ENCODE assay signal across 1 cellular context in the genomic region with DNA sequence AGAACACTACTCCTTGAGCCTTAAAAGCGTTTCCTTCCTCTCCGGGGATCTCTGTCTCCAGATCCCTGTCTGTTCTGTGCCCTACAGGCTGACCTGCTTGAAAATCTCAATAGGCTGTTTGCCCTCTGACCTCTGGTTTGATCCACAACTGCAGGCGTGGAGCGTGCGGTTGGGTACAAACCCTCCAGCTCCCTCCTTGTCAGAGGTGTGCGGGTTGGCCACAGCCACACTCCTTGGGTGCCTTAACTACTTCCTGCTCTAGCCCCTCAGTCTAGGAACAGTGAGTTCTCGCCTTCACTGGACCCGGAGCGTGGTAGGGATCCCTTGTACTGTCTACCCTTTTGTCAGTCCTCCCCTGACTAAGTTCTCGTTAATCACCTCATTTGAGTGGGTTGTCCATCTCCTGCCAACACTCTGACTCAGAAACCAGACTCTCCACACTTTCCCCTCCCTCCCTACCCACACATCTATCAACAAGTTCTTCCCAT.
TF ChIP-seq lines count a peak whose summit lies in the region.

No MANE protein-coding gene starts in this region.

TF ChIP-seq in HCT116, 20 proteins besides CTCF, POLR2A, EP300 and RAD21 (continued from another document):
- TF ChIP-seq, protein P1, sequence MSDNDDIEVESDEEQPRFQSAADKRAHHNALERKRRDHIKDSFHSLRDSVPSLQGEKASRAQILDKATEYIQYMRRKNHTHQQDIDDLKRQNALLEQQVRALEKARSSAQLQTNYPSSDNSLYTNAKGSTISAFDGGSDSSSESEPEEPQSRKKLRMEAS (IDR thresholded peaks at IDR 0.05) = no peak
- TF ChIP-seq, protein P2, sequence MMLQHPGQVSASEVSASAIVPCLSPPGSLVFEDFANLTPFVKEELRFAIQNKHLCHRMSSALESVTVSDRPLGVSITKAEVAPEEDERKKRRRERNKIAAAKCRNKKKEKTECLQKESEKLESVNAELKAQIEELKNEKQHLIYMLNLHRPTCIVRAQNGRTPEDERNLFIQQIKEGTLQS (IDR thresholded peaks at IDR 0.05) = no peak
- no peak for TF ChIP-seq SRF (IDR thresholded peaks at IDR 0.05; ENCODE audit: low read depth)
- TF ChIP-seq, protein P3, sequence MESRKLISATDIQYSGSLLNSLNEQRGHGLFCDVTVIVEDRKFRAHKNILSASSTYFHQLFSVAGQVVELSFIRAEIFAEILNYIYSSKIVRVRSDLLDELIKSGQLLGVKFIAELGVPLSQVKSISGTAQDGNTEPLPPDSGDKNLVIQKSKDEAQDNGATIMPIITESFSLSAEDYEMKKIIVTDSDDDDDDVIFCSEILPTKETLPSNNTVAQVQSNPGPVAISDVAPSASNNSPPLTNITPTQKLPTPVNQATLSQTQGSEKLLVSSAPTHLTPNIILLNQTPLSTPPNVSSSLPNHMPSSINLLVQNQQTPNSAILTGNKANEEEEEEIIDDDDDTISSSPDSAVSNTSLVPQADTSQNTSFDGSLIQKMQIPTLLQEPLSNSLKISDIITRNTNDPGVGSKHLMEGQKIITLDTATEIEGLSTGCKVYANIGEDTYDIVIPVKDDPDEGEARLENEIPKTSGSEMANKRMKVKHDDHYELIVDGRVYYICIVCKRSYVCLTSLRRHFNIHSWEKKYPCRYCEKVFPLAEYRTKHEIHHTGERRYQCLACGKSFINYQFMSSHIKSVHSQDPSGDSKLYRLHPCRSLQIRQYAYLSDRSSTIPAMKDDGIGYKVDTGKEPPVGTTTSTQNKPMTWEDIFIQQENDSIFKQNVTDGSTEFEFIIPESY (IDR thresholded peaks at IDR 0.05; ENCODE audit: extremely low read depth, insufficient replicate concordance, low read length) = no peak
- TF ChIP-seq EZH2phosphoT487 (IDR thresholded peaks at IDR 0.05; ENCODE audit: borderline replicate concordance) = no peak
- TF ChIP-seq YY1 (IDR thresholded peaks at IDR 0.05; ENCODE audit: extremely low read depth, insufficient replicate concordance, low read depth, low read length) = no peak
